ENCODE assay signal across 15 cellular contexts in genomic region chr14:91890291-91890749, GRCh38. TPM values are rescaled to one million over a fixed set of nuclear protein-coding genes. Genes with fewer than 3 reads are reported as not detected.
DNase-seq lines count a peak whose midpoint lies in the region; ATAC-seq and TF ChIP-seq lines count a peak whose summit lies in the region.
"Had no signal": no experiment of that assay in that cellular context is flagged by ENCODE, and none has a peak within 500 bp of the region (broad histone marks: within the 10 kb centered on the region; RNA-seq: fewer than 3 reads in every experiment).

No MANE protein-coding gene starts in this region.

- H3K27ac Mint-ChIP-seq in activated naive CD4-positive, alpha-beta T cell treated with anti-CD3 and anti-CD28 coated beads, Interleukin-2, amount 10 ng/mL, durations not matched to agents 7 days and 5 days: peak overlapping the region; percentile 78
- H3K27ac Mint-ChIP-seq in activated naive CD4-positive, alpha-beta T cell treated with anti-CD3 and anti-CD28 coated beads, Interleukin-2, amount 50 U/mL, for 72 hours: no peak overlapping the region
- no peak overlapping the region for H3K27ac Mint-ChIP-seq in activated T-helper 2 cell treated with anti-CD3 and anti-CD28 coated beads, Interferon-gamma antibody, Interleukin-2, Interleukin-4, amounts not matched to agents 10 μg/mL and 5 μg/mL and 100 μg/mL, durations not matched to agents 14 hours and 24 hours and 36 hours
- H3K27ac Mint-ChIP-seq: progenitor cell of endocrine pancreas had no signal

- intact Hi-C loops in ascending aorta (cut with DNase I) (no loop called here), tibial artery (cut with DNase I; ENCODE audit: low total_unique reads) (no loop called here)
- intact Hi-C loops in activated T-helper 2 cell treated with anti-CD3 and anti-CD28 coated beads, Interferon-gamma antibody, Interleukin-2, Interleukin-4, amounts not matched to agents 10 μg/mL and 5 μg/mL and 100 μg/mL, durations not matched to agents 14 hours and 24 hours and 36 hours (cut with micrococcal nuclease): loop anchor here (2.0 kb wide), 1 partner anchor 18 kb away; no protein-coding TSS in a partner anchor

- H3K27ac ChIP-seq in ascending aorta: peak overlapping the region; percentile 91 to 95
- H3K27ac ChIP-seq in tibial artery: peak overlapping the region; percentile 70 to 89

- no peaks in the 10 kb centered on the region for H3K27me3 ChIP-seq in ascending aorta
- no peaks in the 10 kb centered on the region for H3K27me3 ChIP-seq in tibial artery

- CTCF ChIA-PET in activated naive CD4-positive, alpha-beta T cell treated with anti-CD3 and anti-CD28 coated beads, Interleukin-2, amount 10 ng/mL, durations not matched to agents 7 days and 5 days (lab: Charles Lee): interaction anchor here (1.0 to 2.0 kb wide), 3 partner anchors 11 to 240 kb away, joined by 3 to 5 read pairs (median 3); no protein-coding TSS in a partner anchor

- DNase-seq in activated naive CD4-positive, alpha-beta T cell treated with anti-CD3 and anti-CD28 coated beads, Interleukin-2, amount 10 ng/mL, durations not matched to agents 7 days and 5 days: no peak
- DNase-seq in activated naive CD4-positive, alpha-beta T cell treated with anti-CD3 and anti-CD28 coated beads, Interleukin-2, amount 50 U/mL, for 72 hours (ENCODE audit: low spot score in 2 of 2): no peak
- no peak for DNase-seq in ascending aorta (ENCODE audit: low spot score in 2 of 2)
- DNase-seq in medulla oblongata (ENCODE audit: extremely low spot score): peak; percentile 74
- DNase-seq in tibial artery: no peak
- DNase-seq in SHP77 treated with DMSO at 0.1 percent for 48 hours (lab: John Stamatoyannopoulos, UW): no peak
- no peak for DNase-seq in NCI-H1417 (lab: John Stamatoyannopoulos, UW)
- no peak for DNase-seq in activated T-helper 2 cell treated with anti-CD3 and anti-CD28 coated beads, Interferon-gamma antibody, Interleukin-2, Interleukin-4, amounts not matched to agents 10 μg/mL and 5 μg/mL and 100 μg/mL, durations not matched to agents 14 hours and 24 hours and 36 hours (ENCODE audit: low spot score)
- DNase-seq: amniotic stem cell, erythroblast, GF-D8, GOT3, NCI-H2171, RPMI8226 had no signal

- H3K9me3 ChIP-seq in ascending aorta: no peaks in the 10 kb centered on the region
- no peaks in the 10 kb centered on the region for H3K9me3 ChIP-seq in tibial artery

- H3K36me3 ChIP-seq in ascending aorta: peaks cover 30 to 62% of the 10 kb centered on the region in 2 donors
- H3K36me3 ChIP-seq in tibial artery: peaks cover 3 to 10% (median 10%) of the 10 kb centered on the region in 3 donors

- H3K4me1 ChIP-seq in ascending aorta: peaks cover 33 to 62% of the 10 kb centered on the region in 2 donors
- H3K4me1 ChIP-seq in tibial artery: peaks cover 0 to 81% (median 48%) of the 10 kb centered on the region in 4 donors

- H3K4me3 Mint-ChIP-seq in activated naive CD4-positive, alpha-beta T cell treated with anti-CD3 and anti-CD28 coated beads, Interleukin-2, amount 10 ng/mL, durations not matched to agents 7 days and 5 days: no peak overlapping the region
- H3K4me3 Mint-ChIP-seq in activated T-helper 2 cell treated with anti-CD3 and anti-CD28 coated beads, Interferon-gamma antibody, Interleukin-2, Interleukin-4, amounts not matched to agents 10 μg/mL and 5 μg/mL and 100 μg/mL, durations not matched to agents 14 hours and 24 hours and 36 hours (ENCODE audit: low read depth): no peak overlapping the region

- H3K9me3 Mint-ChIP-seq in activated naive CD4-positive, alpha-beta T cell treated with anti-CD3 and anti-CD28 coated beads, Interleukin-2, amount 10 ng/mL, durations not matched to agents 7 days and 5 days: no peaks in the 10 kb centered on the region
- no peaks in the 10 kb centered on the region for H3K9me3 Mint-ChIP-seq in activated naive CD4-positive, alpha-beta T cell treated with anti-CD3 and anti-CD28 coated beads, Interleukin-2, amount 50 U/mL, for 72 hours
- no peaks in the 10 kb centered on the region for H3K9me3 Mint-ChIP-seq in activated T-helper 2 cell treated with anti-CD3 and anti-CD28 coated beads, Interferon-gamma antibody, Interleukin-2, Interleukin-4, amounts not matched to agents 10 μg/mL and 5 μg/mL and 100 μg/mL, durations not matched to agents 14 hours and 24 hours and 36 hours

- H3K4me1 Mint-ChIP-seq in activated naive CD4-positive, alpha-beta T cell treated with anti-CD3 and anti-CD28 coated beads, Interleukin-2, amount 10 ng/mL, durations not matched to agents 7 days and 5 days: peaks cover 56% of the 10 kb centered on the region
- H3K4me1 Mint-ChIP-seq in activated T-helper 2 cell treated with anti-CD3 and anti-CD28 coated beads, Interferon-gamma antibody, Interleukin-2, Interleukin-4, amounts not matched to agents 10 μg/mL and 5 μg/mL and 100 μg/mL, durations not matched to agents 14 hours and 24 hours and 36 hours (ENCODE audit: low read depth): peaks cover 46% of the 10 kb centered on the region

- no peak for ATAC-seq in activated naive CD4-positive, alpha-beta T cell treated with anti-CD3 and anti-CD28 coated beads, Interleukin-2, amount 50 U/mL, for 72 hours

- H3K36me3 Mint-ChIP-seq in activated naive CD4-positive, alpha-beta T cell treated with anti-CD3 and anti-CD28 coated beads, Interleukin-2, amount 10 ng/mL, durations not matched to agents 7 days and 5 days: peaks cover 1% of the 10 kb centered on the region
- H3K36me3 Mint-ChIP-seq in activated naive CD4-positive, alpha-beta T cell treated with anti-CD3 and anti-CD28 coated beads, Interleukin-2, amount 50 U/mL, for 72 hours: peaks cover 0 to 7% of the 10 kb centered on the region in 2 donors
- H3K36me3 Mint-ChIP-seq in activated T-helper 2 cell treated with anti-CD3 and anti-CD28 coated beads, Interferon-gamma antibody, Interleukin-2, Interleukin-4, amounts not matched to agents 10 μg/mL and 5 μg/mL and 100 μg/mL, durations not matched to agents 14 hours and 24 hours and 36 hours (ENCODE audit: low read depth): no peaks in the 10 kb centered on the region

- H3K27me3 Mint-ChIP-seq in activated naive CD4-positive, alpha-beta T cell treated with anti-CD3 and anti-CD28 coated beads, Interleukin-2, amount 10 ng/mL, durations not matched to agents 7 days and 5 days: peaks cover 4% of the 10 kb centered on the region
- H3K27me3 Mint-ChIP-seq in activated T-helper 2 cell treated with anti-CD3 and anti-CD28 coated beads, Interferon-gamma antibody, Interleukin-2, Interleukin-4, amounts not matched to agents 10 μg/mL and 5 μg/mL and 100 μg/mL, durations not matched to agents 14 hours and 24 hours and 36 hours (ENCODE audit: low read depth): no peaks in the 10 kb centered on the region

- TF ChIP-seq CTCF in ascending aorta (IDR thresholded peaks at IDR 0.05) (no peak), tibial artery (IDR thresholded peaks at IDR 0.05) (no peak)

- H3K4me3 ChIP-seq in ascending aorta: no peak overlapping the region
- H3K4me3 ChIP-seq in tibial artery: no peak overlapping the region

RNA-seq across cellular contexts. Expression of gene TC2N, which starts 23.0 kb away (rescaled TPM):
- total RNA-seq in activated naive CD4-positive, alpha-beta T cell treated with anti-CD3 and anti-CD28 coated beads, Interleukin-2, amount 50 U/mL, for 72 hours: 10 to 100 TPM; 33.4 to 42.8 TPM
- total RNA-seq in ascending aorta: 37.8 TPM
- 16.1 and 19.9 TPM in 2 replicates for total RNA-seq in activated T-helper 2 cell treated with anti-CD3 and anti-CD28 coated beads, Interferon-gamma antibody, Interleukin-2, Interleukin-4, amounts not matched to agents 10 μg/mL and 5 μg/mL and 100 μg/mL, durations not matched to agents 14 hours and 24 hours and 36 hours

RNA-seq across cellular contexts. Expression of gene FBLN5, which starts 57.2 kb away (rescaled TPM):
- total RNA-seq in activated naive CD4-positive, alpha-beta T cell treated with anti-CD3 and anti-CD28 coated beads, Interleukin-2, amount 50 U/mL, for 72 hours: 1 to 10 TPM in 1 of 2 donors, under 1 TPM in 1; 0.41 to 2.7 TPM
- total RNA-seq in ascending aorta: 280 TPM
- 6.2 and 6.4 TPM in 2 replicates for total RNA-seq in activated T-helper 2 cell treated with anti-CD3 and anti-CD28 coated beads, Interferon-gamma antibody, Interleukin-2, Interleukin-4, amounts not matched to agents 10 μg/mL and 5 μg/mL and 100 μg/mL, durations not matched to agents 14 hours and 24 hours and 36 hours

Comparison
In these comparisons a context has a peak if more than half of its experiments do, and no peak if none do; other contexts are left out.
1. RNA of gene FBLN5, which starts 57.2 kb away (total RNA-seq): 280 TPM in ascending aorta (single experiment); 6.2 to 6.4 TPM in activated T-helper 2 cell treated with anti-CD3 and anti-CD28 coated beads, Interferon-gamma antibody, Interleukin-2, Interleukin-4, amounts not matched to agents 10 μg/mL and 5 μg/mL and 100 μg/mL, durations not matched to agents 14 hours and 24 hours and 36 hours and 0.41 to 2.7 TPM in activated naive CD4-positive, alpha-beta T cell treated with anti-CD3 and anti-CD28 coated beads, Interleukin-2, amount 50 U/mL, for 72 hours; every median in the first group is over 10 times any median in the second.